In the genomic region with DNA sequence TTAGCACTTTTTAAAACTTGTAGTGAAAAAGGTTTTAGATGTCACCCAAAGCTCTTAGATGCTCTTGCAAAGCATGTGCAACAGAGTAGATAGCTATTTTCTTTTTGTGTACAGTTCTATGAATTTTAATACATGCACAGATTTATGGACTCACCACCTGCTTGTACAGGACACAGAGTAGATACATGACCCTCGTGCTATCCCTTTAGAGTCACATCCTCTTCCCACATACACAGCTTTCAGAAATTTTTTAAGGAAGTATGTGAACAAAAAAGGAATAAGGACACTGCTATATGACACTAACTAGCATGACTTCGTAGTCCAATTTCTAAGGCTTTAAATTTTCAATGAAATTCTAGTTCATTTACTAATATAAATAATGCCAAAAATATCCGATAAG, we compare ENCODE assay signal across 20 cellular contexts.
"Had no signal": no experiment of that assay in that cellular context is flagged by ENCODE, and none has a peak within 500 bp of the region (broad histone marks: within the 10 kb centered on the region; RNA-seq: fewer than 3 reads in every experiment).

No MANE protein-coding gene starts in this region.

- H3K4me3 ChIP-seq: coronary artery, dorsolateral prefrontal cortex, gastrocnemius medialis, heart right ventricle, right atrium auricular region, sigmoid colon, smooth muscle cell, tibial artery, upper lobe of left lung, vagina had no signal

- FAIRE-seq: endometrium, islet of Langerhans had no signal

- H3K4me2 ChIP-seq: smooth muscle cell had no signal

- H3K9me3 ChIP-seq: gastrocnemius medialis, heart right ventricle, right atrium auricular region, sigmoid colon, tibial artery, upper lobe of left lung, vagina had no signal

- H3K4me1 ChIP-seq: upper lobe of left lung had no signal

- ATAC-seq: esophagus mucosa; gastrocnemius medialis; natural killer cell; stimulated activated naive CD8-positive, alpha-beta T cell treated with anti-CD3 and anti-CD28 coated beads, Interleukin-15, Interleukin-2, amounts not matched to agents 100 U/mL and 50 U/mL, for 24 hours had no signal

- H3K27ac ChIP-seq: coronary artery, dorsolateral prefrontal cortex, gastrocnemius medialis, heart right ventricle, right atrium auricular region, upper lobe of left lung, vagina had no signal

- DNase-seq: dorsolateral prefrontal cortex; effector CD8-positive, alpha-beta T cell; gastrocnemius medialis; heart right ventricle; hypothalamus; kidney glomerular epithelial cell; natural killer cell; posterior cingulate gyrus; sigmoid colon; stimulated activated CD4-positive, alpha-beta T cell treated with anti-CD3 and anti-CD28 coated beads, Interleukin-2, amount 100 ng/mL, for 48 hours; stimulated activated naive CD8-positive, alpha-beta T cell treated with anti-CD3 and anti-CD28 coated beads, Interleukin-15, Interleukin-2, amounts not matched to agents 100 U/mL and 50 U/mL, for 24 hours; tibial artery; upper lobe of left lung had no signal

- H3K36me3 ChIP-seq: gastrocnemius medialis, heart right ventricle, right atrium auricular region, sigmoid colon, tibial artery, upper lobe of left lung, vagina had no signal

- H3K27me3 ChIP-seq: dorsolateral prefrontal cortex, gastrocnemius medialis, heart right ventricle, right atrium auricular region, sigmoid colon, tibial artery, upper lobe of left lung, vagina had no signal
